8 cellular contexts compared by ENCODE assay signal in the genomic region with DNA sequence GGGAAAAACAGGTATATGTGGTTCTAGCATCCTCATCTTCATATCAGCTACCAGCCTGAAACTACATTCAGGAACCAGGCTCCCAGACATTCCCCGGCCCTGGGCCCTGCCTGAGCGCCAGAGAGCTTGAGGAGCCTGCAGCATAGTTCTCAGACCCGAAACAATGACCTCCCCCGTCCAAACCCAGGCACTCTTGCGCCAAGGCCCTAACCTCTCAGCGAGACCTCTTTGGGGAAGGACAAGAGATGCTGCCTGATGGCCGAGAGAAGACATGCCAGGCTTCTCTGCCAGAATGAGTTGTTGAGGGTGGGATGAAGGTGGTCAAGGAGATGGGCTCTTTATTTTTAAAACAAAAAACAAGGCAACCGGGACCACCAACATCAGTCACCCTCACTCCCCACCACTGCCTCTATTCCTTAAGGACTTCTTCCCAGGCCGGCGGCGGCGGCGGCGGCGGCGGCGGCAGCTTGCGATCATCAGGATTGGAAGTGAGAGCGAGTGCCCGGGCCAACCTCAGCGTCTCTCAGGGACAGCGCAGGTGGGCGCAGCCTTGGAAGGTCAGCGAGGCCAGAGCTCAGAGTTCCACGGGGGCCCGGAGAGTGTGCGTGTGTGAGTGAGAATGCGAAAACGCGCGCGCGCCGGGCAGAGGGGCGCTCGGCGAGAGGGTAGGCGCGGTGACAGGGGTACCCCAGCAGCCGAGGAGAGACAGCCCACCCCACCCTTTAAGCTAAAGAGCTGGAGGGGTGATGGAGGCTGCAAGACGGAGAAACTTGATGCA. TPM values are rescaled to one million over a fixed set of nuclear protein-coding genes. Genes with fewer than 3 reads are reported as not detected.
DNase-seq lines count a peak whose midpoint lies in the region; ATAC-seq and TF ChIP-seq lines count a peak whose summit lies in the region.

No MANE protein-coding gene starts in this region.

- peaks cover 16% of the 10 kb centered on the region for H3K4me1 Mint-ChIP-seq in activated T-cell treated with anti-CD3 and anti-CD28 coated beads, Interleukin-2, amount 50 U/mL, for 4 hours (ENCODE audit: low read depth)
- peaks cover 3% of the 10 kb centered on the region for H3K4me1 Mint-ChIP-seq in progenitor cell of endocrine pancreas (ENCODE audit: low read depth)

- peak; percentile 64 for DNase-seq in activated effector memory CD4-positive, alpha-beta T cell treated with anti-CD3 and anti-CD28 coated beads, Interleukin-2, amount 50 U/mL, for 16 hours
- no peak for DNase-seq in activated effector memory CD4-positive, alpha-beta T cell treated with Interleukin-2 at 50 U/mL for 16 hours
- DNase-seq in activated T-cell treated with anti-CD3 and anti-CD28 coated beads, Interleukin-2, amount 50 U/mL, for 4 hours = peak; percentile 4
- DNase-seq in head of caudate nucleus (peak in 41 of 42 donors; percentile 4 to 64 (median 27)), progenitor cell of endocrine pancreas (ENCODE audit: low spot score, unreplicated experiment) (peak; percentile 16), NCI-H2081 treated with DMSO at 0.1 percent for 48 hours (lab: John Stamatoyannopoulos, UW) (no peak), HuH-7.5 (ENCODE audit: low spot score) (no peak)

- no peaks in the 10 kb centered on the region for H3K9me3 Mint-ChIP-seq in activated T-cell treated with anti-CD3 and anti-CD28 coated beads, Interleukin-2, amount 50 U/mL, for 4 hours
- no peaks in the 10 kb centered on the region for H3K9me3 Mint-ChIP-seq in progenitor cell of endocrine pancreas (ENCODE audit: low read depth)

- H3K36me3 Mint-ChIP-seq in activated T-cell treated with anti-CD3 and anti-CD28 coated beads, Interleukin-2, amount 50 U/mL, for 4 hours (ENCODE audit: insufficient read depth) = no peaks in the 10 kb centered on the region
- no peaks in the 10 kb centered on the region for H3K36me3 Mint-ChIP-seq in progenitor cell of endocrine pancreas (ENCODE audit: insufficient read depth)

- intact Hi-C loops in head of caudate nucleus (cut with DNase I) = no loop called here

- ATAC-seq in activated T-cell treated with anti-CD3 and anti-CD28 coated beads, Interleukin-2, amount 50 U/mL, for 4 hours = peak in 1 of 2 donors; percentile 6
- no peak for ATAC-seq in GM18520 (IDR thresholded peaks at IDR 0.05; ENCODE audit: unreplicated experiment)

- H3K4me3 Mint-ChIP-seq in activated T-cell treated with anti-CD3 and anti-CD28 coated beads, Interleukin-2, amount 50 U/mL, for 4 hours = peak overlapping the region; percentile 89
- H3K4me3 Mint-ChIP-seq in progenitor cell of endocrine pancreas (ENCODE audit: low read depth) = peak overlapping the region; percentile 82

- no peak for TF ChIP-seq CTCF in progenitor cell of endocrine pancreas (IDR thresholded peaks at IDR 0.05; ENCODE audit: unreplicated experiment)

- peaks cover 22% of the 10 kb centered on the region for H3K27me3 Mint-ChIP-seq in activated T-cell treated with anti-CD3 and anti-CD28 coated beads, Interleukin-2, amount 50 U/mL, for 4 hours (ENCODE audit: low read depth)
- H3K27me3 Mint-ChIP-seq in progenitor cell of endocrine pancreas = peaks cover 64% of the 10 kb centered on the region

- peak overlapping the region; percentile 29 for H3K27ac Mint-ChIP-seq in progenitor cell of endocrine pancreas

RNA-seq across cellular contexts. Expression of gene INPP4B, which starts 0.6 kb away (rescaled TPM):
- total RNA-seq in activated T-cell treated with anti-CD3 and anti-CD28 coated beads, Interleukin-2, amount 50 U/mL, for 4 hours = 10 to 100 TPM; 93.2 to 99.0 (median 93.4) TPM
- 2.6 and 3.4 TPM in 2 replicates for total RNA-seq in progenitor cell of endocrine pancreas

Comparison
In these comparisons a context has a peak if more than half of its experiments do, and no peak if none do; other contexts are left out.
1. DNase-seq: peak in activated effector memory CD4-positive, alpha-beta T cell treated with anti-CD3 and anti-CD28 coated beads, Interleukin-2, amount 50 U/mL, for 16 hours (single experiment), activated T-cell treated with anti-CD3 and anti-CD28 coated beads, Interleukin-2, amount 50 U/mL, for 4 hours (single experiment), head of caudate nucleus (41 of 42) and progenitor cell of endocrine pancreas (single experiment); none in activated effector memory CD4-positive, alpha-beta T cell treated with Interleukin-2 at 50 U/mL for 16 hours (single experiment), NCI-H2081 treated with DMSO at 0.1 percent for 48 hours (single experiment) and HuH-7.5 (single experiment).
2. RNA of gene INPP4B, which starts 0.6 kb away (total RNA-seq): 93.2 to 99.0 TPM in activated T-cell treated with anti-CD3 and anti-CD28 coated beads, Interleukin-2, amount 50 U/mL, for 4 hours; 2.6 to 3.4 TPM in progenitor cell of endocrine pancreas; every median in the first group is over 10 times any median in the second.